8 cellular contexts compared by ENCODE assay signal in genomic region chr14:67675219-67675582, GRCh38. TPM values are rescaled to one million over a fixed set of nuclear protein-coding genes. Genes with fewer than 3 reads are reported as not detected.
DNase-seq lines count a peak whose midpoint lies in the region; ATAC-seq and TF ChIP-seq lines count a peak whose summit lies in the region.

No MANE protein-coding gene starts in this region.

- intact Hi-C loops in colonic mucosa (cut with DNase I): no loop called here

- no peak for DNase-seq in BE2C
- DNase-seq in Karpas-422: no peak
- no peak for DNase-seq in colonic mucosa
- DNase-seq in naive thymus-derived CD8-positive, alpha-beta T cell: peak in 1 of 10 donors; percentile 11
- DNase-seq in iPS-NIHi7 (ENCODE audit: extremely low spot score): no peak
- DNase-seq in kidney tubule cell (ENCODE audit: low spot score): no peak

- H3K4me2 ChIP-seq in Karpas-422 (ENCODE audit: low read depth, low read length, poor library complexity, severe bottlenecking): peak overlapping the region; percentile 93

- H3K27me3 Mint-ChIP-seq in naive thymus-derived CD8-positive, alpha-beta T cell: no peaks in the 10 kb centered on the region

- no peak overlapping the region for H3K27ac ChIP-seq in Karpas-422 (ENCODE audit: low read length)
- peak overlapping the region; percentile 94 for H3K27ac ChIP-seq in colonic mucosa

- H3K36me3 Mint-ChIP-seq in naive thymus-derived CD8-positive, alpha-beta T cell: peaks cover 0 to 22% (median 0%) of the 10 kb centered on the region in 3 donors

- H3K9me3 ChIP-seq in BE2C (no peaks in the 10 kb centered on the region), Karpas-422 (ENCODE audit: low read length) (no peaks in the 10 kb centered on the region), colonic mucosa (no peaks in the 10 kb centered on the region)

- H3K27me3 ChIP-seq in BE2C (no peaks in the 10 kb centered on the region), Karpas-422 (ENCODE audit: low read length) (no peaks in the 10 kb centered on the region), colonic mucosa (no peaks in the 10 kb centered on the region)

- no peaks in the 10 kb centered on the region for H3K9me2 ChIP-seq in Karpas-422 (replicated peaks; ENCODE audit: insufficient read depth, low read length)

- H3K4me3 Mint-ChIP-seq in naive thymus-derived CD8-positive, alpha-beta T cell: peak overlapping the region; percentile 84 to 96 (median 89)

- peak overlapping the region; percentile 92 to 96 (median 93) for H3K27ac Mint-ChIP-seq in naive thymus-derived CD8-positive, alpha-beta T cell

- POLR2A ChIA-PET in naive thymus-derived CD8-positive, alpha-beta T cell (lab: Charles Lee): interaction anchor here (1.1 to 4.0 kb wide), 5 partner anchors 18 to 81 kb away, joined by 3 to 15 read pairs (median 9); partner anchors contain the start of genes PIGH and RDH11

- H3K4me3 ChIP-seq in BE2C (ENCODE audit: low read depth, low read length) (peak overlapping the region; percentile 76), Karpas-422 (ENCODE audit: low read length) (peak overlapping the region; percentile 75), colonic mucosa (peak overlapping the region; percentile 100)

- peaks cover 10% of the 10 kb centered on the region for H4K20me1 ChIP-seq in Karpas-422 (ENCODE audit: insufficient read depth, low read depth, low read length)

- H3K9ac ChIP-seq in Karpas-422 (ENCODE audit: low read length) (peak overlapping the region; percentile 88), colonic mucosa (ENCODE audit: low read depth in 2 of 2, low read length in 2 of 2) (peak overlapping the region; percentile 89 to 97)

- H3K4me1 ChIP-seq in BE2C (no peaks in the 10 kb centered on the region), Karpas-422 (ENCODE audit: low read length) (peaks cover 49% of the 10 kb centered on the region), colonic mucosa (peaks cover 7% of the 10 kb centered on the region)

- no peaks in the 10 kb centered on the region for H3K9me3 Mint-ChIP-seq in naive thymus-derived CD8-positive, alpha-beta T cell

- peak overlapping the region; percentile 1; the same call in 1 of the 2 replicates for H2AFZ ChIP-seq in Karpas-422 (ENCODE audit: low read length)

- H3K79me2 ChIP-seq in Karpas-422 (ENCODE audit: low read length): peaks cover 55% of the 10 kb centered on the region

- TF ChIP-seq CTCF in BE2C (IDR thresholded peaks at IDR 0.05; ENCODE audit: low read depth, low read length) (no peak), colonic mucosa (IDR thresholded peaks at IDR 0.05) (no peak)

- ATAC-seq in naive thymus-derived CD8-positive, alpha-beta T cell: no peak
- ATAC-seq in HG02852 (IDR thresholded peaks at IDR 0.05; ENCODE audit: unreplicated experiment): no peak
- ATAC-seq in HG03439 (IDR thresholded peaks at IDR 0.05; ENCODE audit: unreplicated experiment): no peak

- H3K36me3 ChIP-seq in BE2C: peaks cover 21% of the 10 kb centered on the region
- H3K36me3 ChIP-seq in Karpas-422 (ENCODE audit: insufficient read depth, low read length): peaks cover 22% of the 10 kb centered on the region; the same call in 1 of the 2 replicates
- H3K36me3 ChIP-seq in colonic mucosa: no peaks in the 10 kb centered on the region

- H3K4me1 Mint-ChIP-seq in naive thymus-derived CD8-positive, alpha-beta T cell: peaks cover 13 to 46% (median 37%) of the 10 kb centered on the region in 4 donors

RNA-seq across cellular contexts. Expression of gene VTI1B, which starts 0.8 kb away (rescaled TPM):
- 100 TPM for polyA plus RNA-seq in BE2C (2012; ENCODE audit: insufficient read depth, insufficient read length, low read depth)
- total RNA-seq in Karpas-422 (2014; rRNA removed; shearing (Covaris generic); ENCODE audit: low replicate concordance): 105 and 106 TPM in 2 replicates
- total RNA-seq in colonic mucosa: 100 to 1,000 TPM; 116 to 121 TPM
- total RNA-seq in naive thymus-derived CD8-positive, alpha-beta T cell: 10 to 100 TPM; 70.6 to 74.2 TPM
- 10 to 100 TPM; 64.4 to 87.9 (median 83.1) TPM for polyA plus RNA-seq in naive thymus-derived CD8-positive, alpha-beta T cell

RNA-seq across cellular contexts. Expression of gene RDH11, which starts 20.4 kb away (rescaled TPM):
- polyA plus RNA-seq in BE2C (2012; ENCODE audit: insufficient read depth, insufficient read length, low read depth): 115 TPM
- 126 and 147 TPM in 2 replicates for total RNA-seq in Karpas-422 (2014; rRNA removed; shearing (Covaris generic); ENCODE audit: low replicate concordance)
- 10 to 100 TPM; 60.0 to 81.7 TPM for total RNA-seq in colonic mucosa
- total RNA-seq in naive thymus-derived CD8-positive, alpha-beta T cell: 10 to 100 TPM; 43.5 to 43.7 TPM
- polyA plus RNA-seq in naive thymus-derived CD8-positive, alpha-beta T cell: 10 to 100 TPM; 74.7 to 87.6 (median 79.3) TPM

RNA-seq across cellular contexts. Expression of gene RDH12, which starts 26.5 kb away (rescaled TPM):
- 0.68 TPM for polyA plus RNA-seq in BE2C (2012; ENCODE audit: insufficient read depth, insufficient read length, low read depth)
- not detected in 2 replicates for total RNA-seq in Karpas-422 (2014; rRNA removed; shearing (Covaris generic); ENCODE audit: low replicate concordance)
- total RNA-seq in colonic mucosa: not detected
- total RNA-seq in naive thymus-derived CD8-positive, alpha-beta T cell: not detected
- polyA plus RNA-seq in naive thymus-derived CD8-positive, alpha-beta T cell: not detected

RNA-seq across cellular contexts. Expression of gene ARG2, which starts 55.5 kb away (rescaled TPM):
- 13.2 TPM for polyA plus RNA-seq in BE2C (2012; ENCODE audit: insufficient read depth, insufficient read length, low read depth)
- 6.0 and 17.7 TPM in 2 replicates for total RNA-seq in Karpas-422 (2014; rRNA removed; shearing (Covaris generic); ENCODE audit: low replicate concordance)
- 10 to 100 TPM in 1 of 2 donors, 1 to 10 TPM in 1; 4.7 to 11.5 TPM for total RNA-seq in colonic mucosa
- total RNA-seq in naive thymus-derived CD8-positive, alpha-beta T cell: 1 to 10 TPM in 1 of 2 experiments, under 1 TPM in 1; 0.78 to 1.1 TPM
- under 1 TPM in 2 of 3 donors, not detected in 1; 0.32 to 0.88 TPM for polyA plus RNA-seq in naive thymus-derived CD8-positive, alpha-beta T cell
